23 cellular contexts compared by ENCODE assay signal in genomic region chr1:17008208-17008855, GRCh38. TPM values are rescaled to one million over a fixed set of nuclear protein-coding genes. Genes with fewer than 3 reads are reported as not detected.
"Had no signal": no experiment of that assay in that cellular context is flagged by ENCODE, and none has a peak within 500 bp of the region (broad histone marks: within the 10 kb centered on the region; RNA-seq: fewer than 3 reads in every experiment).

No MANE protein-coding gene starts in this region.

- ATAC-seq: left cardiac atrium; left lung; naive thymus-derived CD8-positive, alpha-beta T cell; psoas muscle; right cardiac atrium; stimulated activated memory B cell treated with anti-CD40 and anti-IgM and Interleukin-4, amounts not matched to agents 10 μg/mL and 1 μg/mL and 100 μg/mL, for 72 hours; stimulated activated naive CD8-positive, alpha-beta T cell treated with anti-CD3 and anti-CD28 coated beads, Interleukin-15, Interleukin-2, amounts not matched to agents 100 U/mL and 50 U/mL, for 24 hours had no signal

- H3K27me3 ChIP-seq: dorsolateral prefrontal cortex, left lung, ovary, spleen, testis, tibial artery had no signal

- H3K9me3 ChIP-seq: left lung, ovary, psoas muscle, spleen, testis, tibial artery had no signal

- H3K27ac ChIP-seq: dorsolateral prefrontal cortex, left lung, ovary, psoas muscle, skin epidermis, spleen, testis, tibial artery had no signal

- H3K4me3 ChIP-seq: dorsolateral prefrontal cortex, left lung, ovary, psoas muscle, skin epidermis, spleen, testis, tibial artery had no signal

- FAIRE-seq: colon, frontal cortex had no signal

- H3K36me3 ChIP-seq: ovary had no signal

- DNase-seq: dorsolateral prefrontal cortex; effector CD4-positive, alpha-beta T cell; left cardiac atrium; mammary epithelial cell; mesendoderm; midbrain; naive thymus-derived CD8-positive, alpha-beta T cell; nephron progenitor cell; nucleus accumbens; ovary; spleen; stimulated activated CD4-positive, alpha-beta T cell treated with anti-CD3 and anti-CD28 coated beads, Interleukin-4, amount 100 ng/mL, for 4 hours; stimulated activated naive CD8-positive, alpha-beta T cell treated with anti-CD3 and anti-CD28 coated beads, Interleukin-15, Interleukin-2, amounts not matched to agents 100 U/mL and 50 U/mL, for 24 hours; substantia nigra; testis; tibial artery had no signal

RNA-seq across cellular contexts. Expression of gene MFAP2, which starts 27.9 kb away (rescaled TPM):
- total RNA-seq: naive thymus-derived CD8-positive, alpha-beta T cell had no signal
